Comparison of ENCODE assay signal across 15 cellular contexts in genomic region chr2:15539999-15540398, GRCh38. TPM values are rescaled to one million over a fixed set of nuclear protein-coding genes. Genes with fewer than 3 reads are reported as not detected.
A peak's percentile ranks its signal among the peaks of the same experiment; 100 is the strongest.
DNase-seq lines count a peak whose midpoint lies in the region; ATAC-seq, FAIRE-seq and TF ChIP-seq lines count a peak whose summit lies in the region.
"Had no signal": no experiment of that assay in that cellular context is flagged by ENCODE, and none has a peak within 500 bp of the region (broad histone marks: within the 10 kb centered on the region; RNA-seq: fewer than 3 reads in every experiment).

No MANE protein-coding gene starts in this region.

- no peak overlapping the region for H2BK12ac ChIP-seq in neuronal stem cell (ENCODE audit: low read length)

- H3K9me2 ChIP-seq in Karpas-422 (replicated peaks; ENCODE audit: insufficient read depth, low read length), result no peaks in the 10 kb centered on the region

- H2AK5ac ChIP-seq in neuronal stem cell (ENCODE audit: low read depth, low read length), result no peak overlapping the region

- no peak overlapping the region for H4K91ac ChIP-seq in neuronal stem cell (ENCODE audit: low read depth, low read length, poor library complexity)

- H3K27me3 ChIP-seq in Karpas-422 (ENCODE audit: low read length) (no peaks in the 10 kb centered on the region), H7 (ENCODE audit: control insufficient read depth, insufficient read depth, low read length) (no peaks in the 10 kb centered on the region), neuronal stem cell (ENCODE audit: control insufficient read depth in 3 of 3, insufficient read depth in 3 of 3, low read depth in 1 of 3, low read length in 3 of 3) (no peaks in the 10 kb centered on the region)
- H3K27me3 ChIP-seq: suprapubic skin had no signal

- H3K36me3 ChIP-seq in Karpas-422 (ENCODE audit: insufficient read depth, low read length) (no peaks in the 10 kb centered on the region), H7 (replicated peaks; ENCODE audit: control insufficient read depth, insufficient read depth, low read length) (no peaks in the 10 kb centered on the region), neuronal stem cell (replicated peaks in 1 of 2; ENCODE audit: control insufficient read depth in 2 of 2, insufficient read depth in 2 of 2, low read length in 2 of 2) (peaks cover 3 to 29% of the 10 kb centered on the region in 2 donors)

- no peaks in the 10 kb centered on the region for H3K79me1 ChIP-seq in neuronal stem cell (ENCODE audit: low read depth, low read length)

- no peak overlapping the region for H2BK120ac ChIP-seq in neuronal stem cell (ENCODE audit: low read depth, low read length)

- H2BK5ac ChIP-seq in neuronal stem cell (ENCODE audit: low read length), result no peak overlapping the region

- no peaks in the 10 kb centered on the region for H3K9me3 ChIP-seq in Karpas-422 (ENCODE audit: low read length)
- H3K9me3 ChIP-seq in neuronal stem cell (replicated peaks in 1 of 2; ENCODE audit: control insufficient read depth in 2 of 2, insufficient read depth in 1 of 2, low read depth in 1 of 2, low read length in 2 of 2), result peaks cover 2 to 5% of the 10 kb centered on the region in 2 donors
- H3K9me3 ChIP-seq: suprapubic skin had no signal

- WGBS in neuronal stem cell (ENCODE audit: extremely low coverage in 2 of 2, insufficient read length in 2 of 2, insufficient replicate concordance in 1 of 2), 2 donors, result no CpG with 5 or more reads among the region's 3 CpGs

- no peaks in the 10 kb centered on the region for H4K20me1 ChIP-seq in Karpas-422 (ENCODE audit: insufficient read depth, low read depth, low read length)

- H3K9ac ChIP-seq in Karpas-422 (ENCODE audit: low read length), result peak overlapping the region; percentile 20
- no peak overlapping the region for H3K9ac ChIP-seq in neuronal stem cell (ENCODE audit: low read depth, low read length, poor library complexity)

- H3K27ac ChIP-seq in Karpas-422 (ENCODE audit: low read length) (peak overlapping the region; percentile 71), neuronal stem cell (replicated peaks; ENCODE audit: low read length) (no peak overlapping the region)
- H3K27ac ChIP-seq: C4-2B, suprapubic skin had no signal

- no peaks in the 10 kb centered on the region for H3K79me2 ChIP-seq in Karpas-422 (ENCODE audit: low read length)

- no peak overlapping the region for H3K23ac ChIP-seq in neuronal stem cell (ENCODE audit: low read depth, low read length, poor library complexity)

- H3K14ac ChIP-seq in neuronal stem cell (ENCODE audit: low read length), result no peak overlapping the region

- peak overlapping the region; percentile 63 for H3K4me2 ChIP-seq in Karpas-422 (ENCODE audit: low read depth, low read length, poor library complexity, severe bottlenecking)
- H3K4me2 ChIP-seq in neuronal stem cell (ENCODE audit: insufficient read depth, low read length, poor library complexity, severe bottlenecking), result no peak overlapping the region

- H3K4ac ChIP-seq in neuronal stem cell (ENCODE audit: low read length), result no peak overlapping the region

- peak overlapping the region; percentile 28; the same call in 1 of the 2 replicates for H3K4me3 ChIP-seq in Karpas-422 (ENCODE audit: low read length)
- no peak overlapping the region for H3K4me3 ChIP-seq in H7 (ENCODE audit: insufficient read depth, low read depth, low read length)
- H3K4me3 ChIP-seq in neuronal stem cell (ENCODE audit: low read length in 2 of 2), result no peak overlapping the region
- H3K4me3 ChIP-seq: suprapubic skin had no signal

- FAIRE-seq in GM12892 (lab: Jason Lieb, UNC) (peak; percentile 77), HTR-8/SVneo (lab: Jason Lieb, UNC) (no peak)
- FAIRE-seq: astrocyte had no signal

- H2BK15ac ChIP-seq in neuronal stem cell (ENCODE audit: low read length), result no peak overlapping the region

- H2AFZ ChIP-seq in Karpas-422 (ENCODE audit: low read length), result peak overlapping the region; percentile 38
- no peak overlapping the region for H2AFZ ChIP-seq in neuronal stem cell (ENCODE audit: low read length)

- DNase-seq in GM12892 (ENCODE audit: insufficient read length), result peak; percentile 6
- DNase-seq in Karpas-422, result peak; percentile 71
- no peak for DNase-seq in AML-193 (lab: John Stamatoyannopoulos, UW)
- no peak for DNase-seq in H7
- DNase-seq in HTR-8/SVneo (ENCODE audit: insufficient read length, low spot score), result no peak
- no peak for DNase-seq in neuronal stem cell (ENCODE audit: low spot score)
- DNase-seq: KBM-7; NCI-H526 treated with DMSO at 0.1 percent for 48 hours; stimulated activated CD4-positive, alpha-beta T cell treated with anti-CD3 and anti-CD28 coated beads, Interleukin-2, amount 100 ng/mL, for 24 hours; SW 1271 had no signal

- ATAC-seq in GM19397 (IDR thresholded peaks at IDR 0.05; ENCODE audit: unreplicated experiment) (peak; percentile 66), HG02884 (IDR thresholded peaks at IDR 0.05; ENCODE audit: unreplicated experiment) (peak; percentile 70)

- H3K18ac ChIP-seq in neuronal stem cell (ENCODE audit: low read length), result no peak overlapping the region

- peaks cover 19% of the 10 kb centered on the region for H3K4me1 ChIP-seq in Karpas-422 (ENCODE audit: low read length)
- peaks cover 0 to 2% of the 10 kb centered on the region in 2 donors for H3K4me1 ChIP-seq in neuronal stem cell (ENCODE audit: control insufficient read depth in 2 of 2, insufficient read depth in 1 of 2, low read depth in 1 of 2, low read length in 2 of 2)
- H3K4me1 ChIP-seq: suprapubic skin had no signal

- no peak for TF ChIP-seq POLR2A in GM12892 (IDR thresholded peaks at IDR 0.05; ENCODE audit: low read depth, low read length)

- no peak overlapping the region for H4K8ac ChIP-seq in neuronal stem cell (ENCODE audit: low read depth, low read length)

RNA-seq across cellular contexts. Expression of gene NBAS, which starts 21.1 kb away (rescaled TPM):
- 14.8 TPM for polyA plus RNA-seq in GM12892 (2012; ENCODE audit: missing spikeins)
- 29.9 and 30.4 TPM in 2 replicates for total RNA-seq in Karpas-422 (2014; rRNA removed; shearing (Covaris generic); ENCODE audit: low replicate concordance)
- 35.5 and 43.7 TPM in 2 replicates for total RNA-seq in H7 (2014; rRNA removed; shearing (Covaris generic))
- 27.8 TPM for polyA plus RNA-seq in neuronal stem cell (2013, experiment 1 of 2)
- polyA plus RNA-seq in neuronal stem cell (2013, experiment 2 of 2), result 28.6 TPM

RNA-seq across cellular contexts. Expression of gene DDX1, which starts 51.7 kb away (rescaled TPM):
- polyA plus RNA-seq in GM12892 (2012; ENCODE audit: missing spikeins), result 81.9 TPM
- 23.6 and 37.5 TPM in 2 replicates for total RNA-seq in Karpas-422 (2014; rRNA removed; shearing (Covaris generic); ENCODE audit: low replicate concordance)
- total RNA-seq in H7 (2014; rRNA removed; shearing (Covaris generic)), result 70.7 and 75.9 TPM in 2 replicates
- 72.6 TPM for polyA plus RNA-seq in neuronal stem cell (2013, experiment 1 of 2)
- polyA plus RNA-seq in neuronal stem cell (2013, experiment 2 of 2), result 72.6 TPM

Comparison
In these comparisons a context has a peak if more than half of its experiments do, and no peak if none do; other contexts are left out.
1. DNase-seq: peak in GM12892 (single experiment) and Karpas-422 (single experiment); none in AML-193 (0 of 2), H7 (single experiment), HTR-8/SVneo (single experiment) and neuronal stem cell (single experiment).